1 cellular context compared by ENCODE assay signal in genomic region chr19:55690109-55690768, GRCh38.
TF ChIP-seq lines count a peak whose summit lies in the region.

No MANE protein-coding gene starts in this region.

TF ChIP-seq in GM12878, 131 proteins besides CTCF, POLR2A, EP300 and RAD21:
- TF ChIP-seq ZBTB4 (CRISPR knock-in tag; IDR thresholded peaks at IDR 0.05) (no peak), PAX5 (IDR thresholded peaks at IDR 0.05; ENCODE audit: borderline replicate concordance, low read depth, low read length) (peak; percentile 79; the same call in 1 of the 2 replicates)
